ENCODE assay signal across 30 cellular contexts in genomic region chr3:52441122-52441771, GRCh38. TPM values are rescaled to one million over a fixed set of nuclear protein-coding genes. Genes with fewer than 3 reads are reported as not detected.
"Had no signal": no experiment of that assay in that cellular context is flagged by ENCODE, and none has a peak within 500 bp of the region (broad histone marks: within the 10 kb centered on the region; RNA-seq: fewer than 3 reads in every experiment).

No MANE protein-coding gene starts in this region.

- H3K9me3 ChIP-seq: colonic mucosa, gastrocnemius medialis, left lung, mucosa of descending colon, ovary, prostate gland, testis, transverse colon, uterus had no signal

- H3K27me3 ChIP-seq: colonic mucosa, dorsolateral prefrontal cortex, gastrocnemius medialis, left lung, ovary, testis, transverse colon, uterus had no signal

- DNase-seq: activated CD4-positive, alpha-beta memory T cell treated with anti-CD3 and anti-CD28 coated beads for 36 hours; activated CD4-positive, alpha-beta T cell treated with anti-CD3 and anti-CD28 coated beads, Interleukin-2, amount 10 ng/mL, durations not matched to agents 24 days and 14 days; activated CD4-positive, CD25-positive, alpha-beta regulatory T cell treated with anti-CD3 and anti-CD28 coated beads, Interleukin-2, amount 50 U/mL, for 72 hours; activated CD8-positive, alpha-beta memory T cell treated with anti-CD3 and anti-CD28 coated beads, Interleukin-2, amount 50 U/mL, for 4 hours; activated naive CD4-positive, alpha-beta T cell treated with anti-CD3 and anti-CD28 coated beads for 36 hours; amniotic stem cell; cerebellar nuclear complex; colonic mucosa; dorsolateral prefrontal cortex; effector memory CD4-positive, alpha-beta T cell; erythroblast; gastrocnemius medialis; glutamatergic neuron; hippocampal formation; kidney glomerular epithelial cell; mucosa of descending colon; nephron progenitor cell; retina; stimulated activated naive CD4-positive, alpha-beta T cell; T-helper 17 cell; T1000; testis; transverse colon; uterus had no signal

- H3K36me3 ChIP-seq: colonic mucosa, gastrocnemius medialis, left lung, ovary, prostate gland, transverse colon, uterus had no signal

- ATAC-seq: gastrocnemius medialis, left lung, mucosa of descending colon, T-helper 17 cell had no signal

- H3K27ac ChIP-seq: colonic mucosa, left lung, ovary, prostate gland, testis, transverse colon, uterus had no signal

- H3K4me1 ChIP-seq: colonic mucosa, prostate gland, testis, uterus had no signal

- H3K4me3 ChIP-seq: colonic mucosa, gastrocnemius medialis, left lung, mucosa of descending colon, ovary, prostate gland, testis, transverse colon, uterus had no signal

- FAIRE-seq: bronchial epithelial cell had no signal

RNA-seq across cellular contexts. Expression of gene SEMA3G, which starts 3.7 kb away (rescaled TPM):
- total RNA-seq: activated naive CD4-positive, alpha-beta T cell treated with anti-CD3 and anti-CD28 coated beads for 36 hours had no signal

RNA-seq across cellular contexts. Expression of gene TNNC1, which starts 12.6 kb away (rescaled TPM):
- total RNA-seq: lung microvascular endothelial cell, mesenteric fat pad had no signal
